12 cellular contexts compared by ENCODE assay signal in genomic region chr10:102595914-102596313, GRCh38. TPM values are rescaled to one million over a fixed set of nuclear protein-coding genes. Genes with fewer than 3 reads are reported as not detected.
DNase-seq lines count a peak whose midpoint lies in the region; ATAC-seq and TF ChIP-seq lines count a peak whose summit lies in the region.
"Had no signal": no experiment of that assay in that cellular context is flagged by ENCODE, and none has a peak within 500 bp of the region (broad histone marks: within the 10 kb centered on the region; RNA-seq: fewer than 3 reads in every experiment).

No MANE protein-coding gene starts in this region.

- H3K9me2 ChIP-seq in Loucy (replicated peaks; ENCODE audit: low read depth, low read length), result no peaks in the 10 kb centered on the region

- H2BK15ac ChIP-seq in neuronal stem cell (ENCODE audit: low read length), result no peak overlapping the region

- H2BK120ac ChIP-seq in neuronal stem cell (ENCODE audit: low read depth, low read length), result no peak overlapping the region

- H3K79me2 ChIP-seq in Loucy (ENCODE audit: insufficient read depth, low read length), result 0 out of 2 replicates have a peak, but pooled peaks cover 4% of the 10 kb centered on the region

- no peak overlapping the region for H4K8ac ChIP-seq in neuronal stem cell (ENCODE audit: low read depth, low read length)

- no peak overlapping the region for H3K4ac ChIP-seq in neuronal stem cell (ENCODE audit: low read length)

- H3K9ac ChIP-seq in BLaER1, result no peak overlapping the region
- peak overlapping the region; percentile 56 for H3K9ac ChIP-seq in Loucy (ENCODE audit: low read depth, low read length, poor library complexity, severe bottlenecking)
- peak overlapping the region; percentile 56 for H3K9ac ChIP-seq in endocrine pancreas (ENCODE audit: control insufficient read depth, insufficient read depth, low read length)
- H3K9ac ChIP-seq in neuronal stem cell (ENCODE audit: low read depth, low read length, poor library complexity), result peak overlapping the region; percentile 57

- H3K4me2 ChIP-seq in BLaER1, result peak overlapping the region; percentile 55
- H3K4me2 ChIP-seq in Loucy (ENCODE audit: low read depth, low read length, poor library complexity, severe bottlenecking), result no peak overlapping the region
- H3K4me2 ChIP-seq in neuronal stem cell (ENCODE audit: insufficient read depth, low read length, poor library complexity, severe bottlenecking), result no peak overlapping the region

- H4K91ac ChIP-seq in neuronal stem cell (ENCODE audit: low read depth, low read length, poor library complexity), result no peak overlapping the region

- H3K27ac ChIP-seq in BLaER1 (peak overlapping the region; percentile 44; the same call in 1 of the 2 replicates), neuronal stem cell (replicated peaks; ENCODE audit: low read length) (no peak overlapping the region)
- H3K27ac ChIP-seq: colonic mucosa had no signal

- H3K79me1 ChIP-seq in neuronal stem cell (ENCODE audit: low read depth, low read length), result peaks cover 2% of the 10 kb centered on the region

- no peak overlapping the region for H3K18ac ChIP-seq in neuronal stem cell (ENCODE audit: low read length)

- H2AFZ ChIP-seq in Loucy (ENCODE audit: low read length) (peak overlapping the region; percentile 62; the same call in 1 of the 2 replicates), neuronal stem cell (ENCODE audit: low read length) (no peak overlapping the region)

- no peak overlapping the region for H2BK12ac ChIP-seq in neuronal stem cell (ENCODE audit: low read length)

- H3K23ac ChIP-seq in neuronal stem cell (ENCODE audit: low read depth, low read length, poor library complexity), result no peak overlapping the region

- H3K9me3 ChIP-seq in BLaER1, result no peaks in the 10 kb centered on the region
- no peaks in the 10 kb centered on the region for H3K9me3 ChIP-seq in Loucy (ENCODE audit: insufficient read depth, low read depth, low read length)
- no peaks in the 10 kb centered on the region for H3K9me3 ChIP-seq in endocrine pancreas (ENCODE audit: control insufficient read depth, low read length)
- no peaks in the 10 kb centered on the region for H3K9me3 ChIP-seq in neuronal stem cell (replicated peaks in 1 of 2; ENCODE audit: control insufficient read depth in 2 of 2, insufficient read depth in 1 of 2, low read depth in 1 of 2, low read length in 2 of 2)
- H3K9me3 ChIP-seq: colonic mucosa, neutrophil had no signal

- H2AK5ac ChIP-seq in neuronal stem cell (ENCODE audit: low read depth, low read length), result no peak overlapping the region

- WGBS in neuronal stem cell (ENCODE audit: extremely low coverage in 2 of 2, insufficient read length in 2 of 2, insufficient replicate concordance in 1 of 2), 2 donors, result no CpG with 5 or more reads among the region's 4 CpGs

- H3K4me1 ChIP-seq in BLaER1 (peaks cover 65% of the 10 kb centered on the region), Loucy (ENCODE audit: insufficient read depth, low read length, poor library complexity, severe bottlenecking) (peaks cover 51% of the 10 kb centered on the region), endocrine pancreas (ENCODE audit: control insufficient read depth, insufficient read depth, low read length) (no peaks in the 10 kb centered on the region), neuronal stem cell (ENCODE audit: control insufficient read depth in 2 of 2, insufficient read depth in 1 of 2, low read depth in 1 of 2, low read length in 2 of 2) (peaks cover 0 to 7% of the 10 kb centered on the region in 2 donors)
- H3K4me1 ChIP-seq: colonic mucosa had no signal

- H3F3A ChIP-seq in Loucy (ENCODE audit: low read depth), result peaks cover 5% of the 10 kb centered on the region; the same call in 1 of the 2 replicates

- no peak overlapping the region for H3K4me3 ChIP-seq in BLaER1
- no peak overlapping the region for H3K4me3 ChIP-seq in Loucy (ENCODE audit: low read length, poor library complexity, severe bottlenecking)
- no peak overlapping the region for H3K4me3 ChIP-seq in endocrine pancreas (ENCODE audit: control insufficient read depth, insufficient read depth, low read length)
- no peak overlapping the region for H3K4me3 ChIP-seq in neuronal stem cell (ENCODE audit: low read length in 2 of 2)
- H3K4me3 ChIP-seq: colonic mucosa had no signal

- H3K36me3 ChIP-seq in BLaER1 (peaks cover 76% of the 10 kb centered on the region), Loucy (ENCODE audit: insufficient read depth, low read length) (peaks cover 48% of the 10 kb centered on the region; the same call in 1 of the 2 replicates), endocrine pancreas (ENCODE audit: control insufficient read depth, insufficient read depth, low read length) (no peaks in the 10 kb centered on the region), neuronal stem cell (replicated peaks in 1 of 2; ENCODE audit: control insufficient read depth in 2 of 2, insufficient read depth in 2 of 2, low read length in 2 of 2) (peaks cover 21 to 50% of the 10 kb centered on the region in 2 donors)
- H3K36me3 ChIP-seq: colonic mucosa had no signal

- no peaks in the 10 kb centered on the region for H3K27me3 ChIP-seq in BLaER1
- no peaks in the 10 kb centered on the region for H3K27me3 ChIP-seq in Loucy (ENCODE audit: insufficient read depth, low read length, poor library complexity, severe bottlenecking)
- no peaks in the 10 kb centered on the region for H3K27me3 ChIP-seq in endocrine pancreas (ENCODE audit: control insufficient read depth, insufficient read depth, low read length)
- H3K27me3 ChIP-seq in neuronal stem cell (ENCODE audit: control insufficient read depth in 3 of 3, insufficient read depth in 3 of 3, low read depth in 1 of 3, low read length in 3 of 3), result no peaks in the 10 kb centered on the region
- H3K27me3 ChIP-seq: colonic mucosa, neutrophil had no signal

- H2BK5ac ChIP-seq in neuronal stem cell (ENCODE audit: low read length), result no peak overlapping the region

- DNase-seq in neuronal stem cell (ENCODE audit: low spot score) (no peak), HT-29 (ENCODE audit: low spot score) (no peak), omental fat pad (ENCODE audit: low spot score) (no peak)
- DNase-seq: activated CD4-positive, CD25-positive, alpha-beta regulatory T cell; SHP77 treated with DMSO at 0.1 percent for 48 hours had no signal

- peaks cover 7% of the 10 kb centered on the region; the same call in 1 of the 2 replicates for H4K20me1 ChIP-seq in BLaER1
- no peaks in the 10 kb centered on the region for H4K20me1 ChIP-seq in Loucy (ENCODE audit: insufficient read depth, low read length, poor library complexity, severe bottlenecking)

- TF ChIP-seq CTCF in Loucy (conservative IDR thresholded peaks at IDR 0.05; ENCODE audit: low read length) (no peak), omental fat pad (IDR thresholded peaks at IDR 0.05) (no peak)

- ATAC-seq in GM18873 (IDR thresholded peaks at IDR 0.05; ENCODE audit: low FRiP score, unreplicated experiment), result no peak
- no peak for ATAC-seq in omental fat pad (ENCODE audit: low FRiP score)
- no peak for ATAC-seq in HG02973 (IDR thresholded peaks at IDR 0.05; ENCODE audit: unreplicated experiment)

- H3K14ac ChIP-seq in neuronal stem cell (ENCODE audit: low read length), result no peak overlapping the region

RNA-seq across cellular contexts. Expression of gene TRIM8, which starts 48.4 kb away (rescaled TPM):
- polyA plus RNA-seq in neuronal stem cell (2013, experiment 1 of 2), result 33.0 TPM
- 34.2 TPM for polyA plus RNA-seq in neuronal stem cell (2013, experiment 2 of 2)
- 81.2 and 82.3 TPM in 2 replicates for total RNA-seq in HT-29 (2014; rRNA removed; shearing (Covaris generic))
- 100 to 1,000 TPM in 3 of 4 donors, 10 to 100 TPM in 1; 58.2 to 121 (median 103) TPM for total RNA-seq in omental fat pad
